ENCODE assay signal across 8 cellular contexts in the genomic region with DNA sequence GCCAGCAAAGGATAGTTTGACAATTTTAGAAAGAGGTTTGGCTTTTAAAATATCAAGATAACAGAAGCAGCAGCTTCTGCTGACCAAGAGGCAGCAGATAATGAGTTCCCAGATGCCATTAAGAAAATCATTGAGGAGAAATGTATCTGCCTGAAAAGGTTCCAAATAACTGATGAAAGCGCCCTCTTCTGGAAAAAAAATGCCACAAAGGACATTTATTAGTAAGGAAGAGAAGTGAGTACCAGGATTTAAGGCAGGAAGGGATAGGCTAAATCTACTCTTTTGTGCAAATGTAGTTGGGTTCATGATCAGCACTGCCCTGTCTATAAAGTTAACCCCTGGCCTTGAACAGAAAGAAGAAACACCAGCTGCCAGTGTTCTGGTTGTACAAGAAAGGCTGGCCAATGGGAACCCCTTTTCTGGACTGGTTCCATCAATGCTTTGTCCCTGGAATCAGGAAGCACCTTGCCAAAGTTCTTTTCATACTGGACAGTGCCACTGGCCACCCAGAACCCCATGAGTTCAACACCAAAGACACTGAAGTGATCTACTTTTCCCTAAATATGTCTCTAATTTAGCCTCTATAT. TPM values are rescaled to one million over a fixed set of nuclear protein-coding genes. Genes with fewer than 3 reads are reported as not detected.
DNase-seq lines count a peak whose midpoint lies in the region; ATAC-seq, FAIRE-seq and TF ChIP-seq lines count a peak whose summit lies in the region.

No MANE protein-coding gene starts in this region.

- H3F3A ChIP-seq in neural progenitor cell (ENCODE audit: low read depth) = no peaks in the 10 kb centered on the region

- H3K4me2 ChIP-seq in neural progenitor cell = no peak overlapping the region

- peaks cover 15% of the 10 kb centered on the region for H3K36me3 Mint-ChIP-seq in neural progenitor cell

- no peak overlapping the region for H3K4me3 Mint-ChIP-seq in neural progenitor cell

- H3K4me1 Mint-ChIP-seq in neural progenitor cell = no peaks in the 10 kb centered on the region

- no peak for ATAC-seq in HG03432 (IDR thresholded peaks at IDR 0.05; ENCODE audit: unreplicated experiment)

- H2AFZ ChIP-seq in neural progenitor cell (replicated peaks) = no peak overlapping the region

- H3K9me3 ChIP-seq in neural progenitor cell (ENCODE audit: low read depth) = no peaks in the 10 kb centered on the region

- H3K4me1 ChIP-seq in neural progenitor cell = no peaks in the 10 kb centered on the region

- TF ChIP-seq CTCF in bronchial epithelial cell (IDR thresholded peaks at IDR 0.05; ENCODE audit: insufficient read depth, low read length, severe bottlenecking) = peak; percentile 38
- TF ChIP-seq CTCF in neural progenitor cell (IDR thresholded peaks at IDR 0.05) = peak; percentile 68

- no peak overlapping the region for H3K27ac Mint-ChIP-seq in neural progenitor cell

- H3K27me3 ChIP-seq in bronchial epithelial cell (ENCODE audit: control insufficient read depth, insufficient read depth, low read length) (no peaks in the 10 kb centered on the region), neural progenitor cell (no peaks in the 10 kb centered on the region)

- no peak overlapping the region for H3K9ac ChIP-seq in neural progenitor cell

- no peak overlapping the region for H3K27ac ChIP-seq in neural progenitor cell

- H3K27me3 Mint-ChIP-seq in neural progenitor cell (ENCODE audit: insufficient read depth, low read depth) = no peaks in the 10 kb centered on the region

- peak; percentile 35 to 51 for DNase-seq in NCI-H2081 (lab: John Stamatoyannopoulos, UW)
- DNase-seq in NCI-H2081 treated with DMSO at 0.1 percent for 48 hours (lab: John Stamatoyannopoulos, UW) = no peak
- peak; percentile 15 for DNase-seq in NCI-H1694 (lab: John Stamatoyannopoulos, UW)
- DNase-seq in bronchial epithelial cell (ENCODE audit: low read depth) = peak; percentile 33
- DNase-seq in neural progenitor cell (ENCODE audit: low spot score) = peak; percentile 56
- no peak for DNase-seq in KG1 (lab: John Stamatoyannopoulos, UW)
- no peak for DNase-seq in NCI-H345 (lab: John Stamatoyannopoulos, UW)

- no peaks in the 10 kb centered on the region for H4K20me1 ChIP-seq in neural progenitor cell (ENCODE audit: low read depth)

- H3K4me3 ChIP-seq in bronchial epithelial cell (ENCODE audit: low read depth, low read length) = no peak overlapping the region
- H3K4me3 ChIP-seq in neural progenitor cell = no peak overlapping the region

- no peaks in the 10 kb centered on the region for H3K9me3 Mint-ChIP-seq in neural progenitor cell

- H3K79me2 ChIP-seq in neural progenitor cell (ENCODE audit: low read depth) = no peaks in the 10 kb centered on the region

- FAIRE-seq in bronchial epithelial cell (lab: Jason Lieb, UNC) = no peak

- H3K36me3 ChIP-seq in bronchial epithelial cell (ENCODE audit: control insufficient read depth, insufficient read depth, low read length) (peaks cover 2% of the 10 kb centered on the region), neural progenitor cell (peaks cover 5% of the 10 kb centered on the region)

RNA-seq across cellular contexts. Expression of a gene that starts 40.6 kb away (rescaled TPM):
- total RNA-seq in bronchial epithelial cell (10.5 and 14.6 TPM in 2 replicates), neural progenitor cell (ENCODE audit: low replicate concordance) (33.3 and 33.9 TPM in 2 replicates)

RNA-seq across cellular contexts. Expression of a gene that starts 40.7 kb away (rescaled TPM):
- total RNA-seq in bronchial epithelial cell (3.9 and 10.4 TPM in 2 replicates), neural progenitor cell (ENCODE audit: low replicate concordance) (17.4 and 42.9 TPM in 2 replicates)

RNA-seq across cellular contexts. Expression of a gene that starts 54.6 kb away (rescaled TPM):
- 0.26 and 0.38 TPM in 2 replicates for total RNA-seq in bronchial epithelial cell
- total RNA-seq in neural progenitor cell (ENCODE audit: low replicate concordance) = 0.19 and 2.5 TPM in 2 replicates

RNA-seq across cellular contexts. Expression of a gene that starts 57.1 kb away (rescaled TPM):
- total RNA-seq in bronchial epithelial cell (7.2 and 10.5 TPM in 2 replicates), neural progenitor cell (ENCODE audit: low replicate concordance) (14.0 and 21.4 TPM in 2 replicates)

Comparison
In these comparisons a context has a peak if more than half of its experiments do, and no peak if none do; other contexts are left out.
1. DNase-seq: peak in NCI-H2081 (2 of 2), NCI-H1694 (single experiment), bronchial epithelial cell (single experiment) and neural progenitor cell (single experiment); none in NCI-H2081 treated with DMSO at 0.1 percent for 48 hours (single experiment), KG1 (single experiment) and NCI-H345 (single experiment).